Comparison of ENCODE assay signal across 9 cellular contexts in the genomic region with DNA sequence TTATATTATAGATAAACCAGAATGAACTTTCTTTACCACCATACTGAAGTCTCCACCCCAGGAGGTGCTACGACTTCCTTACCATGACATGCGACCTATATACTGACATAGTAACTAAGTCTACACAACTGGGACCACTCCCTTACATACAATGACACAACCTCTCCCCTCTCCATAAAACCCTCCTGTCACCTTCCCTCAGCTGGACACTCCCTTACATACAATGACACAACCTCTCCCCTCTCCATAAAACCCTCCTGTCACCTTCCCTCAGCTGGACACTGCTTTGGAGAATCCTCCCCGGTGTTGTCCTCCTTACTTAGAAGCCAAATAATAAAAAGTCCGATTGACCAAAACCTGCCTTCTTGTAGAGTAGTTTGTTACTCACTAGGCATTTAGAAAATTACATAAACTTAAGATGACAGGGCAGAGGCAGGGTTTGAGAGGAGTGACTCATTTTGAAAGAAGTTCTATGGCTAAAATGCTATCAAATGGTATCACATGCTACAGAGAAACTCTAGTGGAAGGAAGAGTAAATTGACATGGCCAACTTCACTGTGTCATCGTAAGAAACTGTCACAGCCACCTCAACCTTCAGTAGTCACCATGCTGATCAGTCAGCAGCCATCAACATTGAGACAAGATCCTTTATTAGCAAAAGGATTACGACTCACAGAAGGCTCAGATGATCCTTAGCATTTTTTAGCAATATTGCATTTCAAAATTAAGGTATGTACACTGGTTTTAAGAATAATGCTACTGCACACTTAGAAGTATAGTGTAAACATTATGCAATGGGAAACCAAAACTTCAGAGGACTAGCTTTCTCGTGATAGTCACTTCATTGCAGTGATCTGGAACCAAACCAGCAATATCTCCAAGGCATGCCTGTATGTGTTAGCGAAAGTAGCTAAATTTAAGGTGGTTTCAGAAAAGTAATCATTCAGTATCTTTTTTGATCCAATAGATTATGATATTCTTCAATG. TPM values are rescaled to one million over a fixed set of nuclear protein-coding genes. Genes with fewer than 3 reads are reported as not detected.
DNase-seq lines count a peak whose midpoint lies in the region; ATAC-seq and TF ChIP-seq lines count a peak whose summit lies in the region.
"Had no signal": no experiment of that assay in that cellular context is flagged by ENCODE, and none has a peak within 500 bp of the region (broad histone marks: within the 10 kb centered on the region; RNA-seq: fewer than 3 reads in every experiment).

No MANE protein-coding gene starts in this region.

- H3K4me3 ChIP-seq in osteoblast (ENCODE audit: insufficient read depth, low read length): no peak overlapping the region

- H3K9me3 ChIP-seq in osteoblast (ENCODE audit: low read depth, low read length): no peaks in the 10 kb centered on the region

- ATAC-seq in GM18870 (IDR thresholded peaks at IDR 0.05; ENCODE audit: unreplicated experiment) (peak; percentile 66), HG02938 (IDR thresholded peaks at IDR 0.05; ENCODE audit: unreplicated experiment) (peak; percentile 80), left ventricle myocardium superior (no peak)
- peak; percentile 99 for ATAC-seq in activated T-helper 17 cell treated with anti-CD3 and anti-CD28 coated beads, Interleukin-2, amount 50 U/mL, for 72 hours (replicated peaks)

- peak overlapping the region; percentile 68 for H3K27ac ChIP-seq in osteoblast (ENCODE audit: low read depth, low read length)

- H3K4me1 ChIP-seq in osteoblast (ENCODE audit: insufficient read depth, low read length): peaks cover 11% of the 10 kb centered on the region

- peaks cover 41% of the 10 kb centered on the region for H3K79me2 ChIP-seq in osteoblast (ENCODE audit: insufficient read depth, low read length)

- peak overlapping the region; percentile 55 for H3K4me2 ChIP-seq in osteoblast (ENCODE audit: insufficient read depth, low read length)

- DNase-seq in osteoblast (ENCODE audit: insufficient read length, low spot score, missing footprints): no peak
- no peak for DNase-seq in RPMI8226
- no peak for DNase-seq in NCI-H1092 (lab: John Stamatoyannopoulos, UW)
- DNase-seq in left ventricle myocardium superior: no peak
- DNase-seq: stimulated activated CD8-positive, alpha-beta memory T cell treated with anti-CD3 and anti-CD28 coated beads, Interleukin-4, amount 100 ng/mL, for 48 hours had no signal

- no peak for TF ChIP-seq CTCF in osteoblast (IDR thresholded peaks at IDR 0.05; ENCODE audit: extremely low read depth, low read depth, low read length)

- intact Hi-C loops in left ventricle myocardium superior (cut with micrococcal nuclease): no loop called here

- no peak overlapping the region for H3K4me3 Mint-ChIP-seq in activated T-helper 17 cell treated with anti-CD3 and anti-CD28 coated beads, Interleukin-2, amount 50 U/mL, for 72 hours
- H3K4me3 Mint-ChIP-seq: IgD-negative memory B cell had no signal

- peaks cover 92% of the 10 kb centered on the region for H3K36me3 Mint-ChIP-seq in activated T-helper 17 cell treated with anti-CD3 and anti-CD28 coated beads, Interleukin-2, amount 50 U/mL, for 72 hours (ENCODE audit: low read depth)

- no peaks in the 10 kb centered on the region for H3K9me3 Mint-ChIP-seq in activated T-helper 17 cell treated with anti-CD3 and anti-CD28 coated beads, Interleukin-2, amount 50 U/mL, for 72 hours
- H3K9me3 Mint-ChIP-seq: IgD-negative memory B cell had no signal

- no peak overlapping the region for H2AFZ ChIP-seq in osteoblast (ENCODE audit: low read length)

- H4K20me1 ChIP-seq in osteoblast (ENCODE audit: insufficient read depth, low read length): peaks cover 4% of the 10 kb centered on the region

- H3K27me3 ChIP-seq in osteoblast (ENCODE audit: insufficient read depth, low read length): no peaks in the 10 kb centered on the region

- H3K36me3 ChIP-seq in osteoblast (ENCODE audit: insufficient read depth, low read length): peaks cover 42% of the 10 kb centered on the region

- H3K4me1 Mint-ChIP-seq in activated T-helper 17 cell treated with anti-CD3 and anti-CD28 coated beads, Interleukin-2, amount 50 U/mL, for 72 hours: peaks cover 11% of the 10 kb centered on the region
- H3K4me1 Mint-ChIP-seq: IgD-negative memory B cell had no signal

- H3K27me3 Mint-ChIP-seq in activated T-helper 17 cell treated with anti-CD3 and anti-CD28 coated beads, Interleukin-2, amount 50 U/mL, for 72 hours: no peaks in the 10 kb centered on the region
- H3K27me3 Mint-ChIP-seq: IgD-negative memory B cell had no signal

- peak overlapping the region; percentile 26 for H3K27ac Mint-ChIP-seq in activated T-helper 17 cell treated with anti-CD3 and anti-CD28 coated beads, Interleukin-2, amount 50 U/mL, for 72 hours

RNA-seq across cellular contexts. Expression of a gene that starts 56.4 kb away (rescaled TPM):
- total RNA-seq in activated T-helper 17 cell treated with anti-CD3 and anti-CD28 coated beads, Interleukin-2, amount 50 U/mL, for 72 hours: 10 to 100 TPM; 30.8 to 45.6 TPM
- total RNA-seq in osteoblast: 30.6 and 32.6 TPM in 2 replicates
- total RNA-seq in left ventricle myocardium superior: 21.9 TPM
